9 cellular contexts compared by ENCODE assay signal in genomic region chr16:48558269-48558915, GRCh38. TPM values are rescaled to one million over a fixed set of nuclear protein-coding genes. Genes with fewer than 3 reads are reported as not detected.
A peak's percentile ranks its signal among the peaks of the same experiment; 100 is the strongest.
DNase-seq lines count a peak whose midpoint lies in the region; ATAC-seq and TF ChIP-seq lines count a peak whose summit lies in the region.
"Had no signal": no experiment of that assay in that cellular context is flagged by ENCODE, and none has a peak within 500 bp of the region (broad histone marks: within the 10 kb centered on the region; RNA-seq: fewer than 3 reads in every experiment).

No MANE protein-coding gene starts in this region.

- H2AFZ ChIP-seq in GM23338: no peak overlapping the region

- H3K4me1 Mint-ChIP-seq in GM23338: peaks cover 25% of the 10 kb centered on the region

- H3F3A ChIP-seq in GM23338 (replicated peaks; ENCODE audit: low read depth): no peaks in the 10 kb centered on the region

- TF ChIP-seq CTCF in GM23338 (conservative IDR thresholded peaks at IDR 0.05; ENCODE audit: low read depth in 2 of 2) (no peak), WI38 (IDR thresholded peaks at IDR 0.05; ENCODE audit: low read depth, low read length) (no peak), foreskin fibroblast (IDR thresholded peaks at IDR 0.05; ENCODE audit: low read depth, low read length) (no peak)

- peaks cover 30% of the 10 kb centered on the region for H3K36me3 Mint-ChIP-seq in GM23338 (ENCODE audit: low read depth)

- H3K9me3 Mint-ChIP-seq in GM23338: no peaks in the 10 kb centered on the region

- H3K4me2 ChIP-seq in GM23338: 0 out of 2 replicates have a peak overlapping the region, but pooled peaks have one; percentile 13

- H3K4me3 ChIP-seq in GM23338: no peak overlapping the region
- peak overlapping the region; percentile 44 for H3K4me3 ChIP-seq in WI38 (ENCODE audit: low read depth, low read length)
- peak overlapping the region in 1 of 2 donors; percentile 33 for H3K4me3 ChIP-seq in foreskin fibroblast (ENCODE audit: low read depth in 1 of 2, low read length in 2 of 2)
- no peak overlapping the region for H3K4me3 ChIP-seq in skin epidermis

- H3K27ac Mint-ChIP-seq in GM23338: 0 out of 2 replicates have a peak overlapping the region, but pooled peaks have one; percentile 7

- peaks cover 90% of the 10 kb centered on the region for H3K79me2 ChIP-seq in GM23338 (replicated peaks; ENCODE audit: insufficient read depth)

- no peak overlapping the region for H3K4me3 Mint-ChIP-seq in GM23338

- peaks cover 16% of the 10 kb centered on the region for H3K4me1 ChIP-seq in GM23338 (ENCODE audit: insufficient read depth)

- H3K36me3 ChIP-seq in GM23338 (ENCODE audit: insufficient read depth): no peaks in the 10 kb centered on the region

- no peaks in the 10 kb centered on the region for H3K27me3 Mint-ChIP-seq in GM23338 (ENCODE audit: insufficient read depth, low read depth, poor library complexity)

- no peaks in the 10 kb centered on the region for H3K9me2 ChIP-seq in GM23338 (ENCODE audit: insufficient read depth)

- H4K20me1 ChIP-seq in GM23338 (replicated peaks; ENCODE audit: insufficient read depth): peaks cover 18% of the 10 kb centered on the region

- no peak for DNase-seq in GM23338 (ENCODE audit: low spot score)
- DNase-seq in foreskin fibroblast: peak; percentile 54 to 59
- no peak for DNase-seq in stimulated activated CD8-positive, alpha-beta memory T cell treated with anti-CD3 and anti-CD28 coated beads, Interleukin-4, amount 100 ng/mL, for 48 hours
- no peak for DNase-seq in COR-L47 (lab: John Stamatoyannopoulos, UW)
- DNase-seq in NCI-H2171 treated with DMSO at 0.1 percent for 48 hours (lab: John Stamatoyannopoulos, UW): no peak
- DNase-seq: NCI-H345 had no signal

- ATAC-seq in GM23338 (no peak), SK-N-SH treated with all-trans-retinoic acid at 6 μM for 48 hours (no peak)

- no peaks in the 10 kb centered on the region for H3K27me3 ChIP-seq in GM23338 (ENCODE audit: insufficient read depth)

- H3K27ac ChIP-seq in GM23338 (ENCODE audit: low read depth) (no peak overlapping the region), skin epidermis (peak overlapping the region in 13 of 21 experiments; percentile 8 to 66 (median 43))

TF ChIP-seq in GM23338, 12 proteins besides CTCF, POLR2A, EP300 and RAD21 (continues in another document):
- no peak for TF ChIP-seq EZH2 (IDR thresholded peaks at IDR 0.05; ENCODE audit: low read depth, unreplicated experiment)
- no peak for TF ChIP-seq JUNB (IDR thresholded peaks at IDR 0.05; ENCODE audit: unreplicated experiment)
- no peak for TF ChIP-seq REST (IDR thresholded peaks at IDR 0.05; ENCODE audit: unreplicated experiment)
- TF ChIP-seq ZNF331 (CRISPR knock-in tag; IDR thresholded peaks at IDR 0.05; ENCODE audit: low read depth): no peak
- no peak for TF ChIP-seq EZH2phosphoT487 (IDR thresholded peaks at IDR 0.05; ENCODE audit: unreplicated experiment)
- no peak for TF ChIP-seq CREB1 (CRISPR knock-in tag; IDR thresholded peaks at IDR 0.05; ENCODE audit: low read depth)
- TF ChIP-seq STAT1 (IDR thresholded peaks at IDR 0.05; ENCODE audit: unreplicated experiment): no peak

TF ChIP-seq in SK-N-SH treated with all-trans-retinoic acid at 6 μM for 48 hours, 23 proteins besides CTCF, POLR2A, EP300 and RAD21:
- TF ChIP-seq TSHZ2 (CRISPR knock-in tag; IDR thresholded peaks at IDR 0.05) (no peak), TOX (CRISPR knock-in tag; IDR thresholded peaks at IDR 0.05; ENCODE audit: borderline replicate concordance) (no peak), TCF4 (CRISPR knock-in tag; IDR thresholded peaks at IDR 0.05; ENCODE audit: borderline replicate concordance) (no peak), PATZ1 (CRISPR knock-in tag; IDR thresholded peaks at IDR 0.05; ENCODE audit: borderline replicate concordance) (no peak), ZFP3 (CRISPR knock-in tag; IDR thresholded peaks at IDR 0.05) (no peak), ESRRG (CRISPR knock-in tag; IDR thresholded peaks at IDR 0.05) (no peak), CSRNP3 (CRISPR knock-in tag; IDR thresholded peaks at IDR 0.05) (no peak), ZNF565 (CRISPR knock-in tag; conservative IDR thresholded peaks at IDR 0.05; ENCODE audit: low read depth) (no peak), GLIS3 (CRISPR knock-in tag; IDR thresholded peaks at IDR 0.05) (no peak), BACH2 (CRISPR knock-in tag; IDR thresholded peaks at IDR 0.05; ENCODE audit: borderline replicate concordance) (no peak), ZFP30 (CRISPR knock-in tag; IDR thresholded peaks at IDR 0.05) (no peak), RARB (CRISPR knock-in tag; IDR thresholded peaks at IDR 0.05) (no peak), ZNF8 (CRISPR knock-in tag; IDR thresholded peaks at IDR 0.05) (no peak), PPARA (CRISPR knock-in tag; IDR thresholded peaks at IDR 0.05; ENCODE audit: borderline replicate concordance) (no peak), ZNF70 (CRISPR knock-in tag; IDR thresholded peaks at IDR 0.05) (no peak), ARNTL (CRISPR knock-in tag; IDR thresholded peaks at IDR 0.05; ENCODE audit: borderline replicate concordance, low read depth) (no peak)

RNA-seq across cellular contexts. Expression of gene N4BP1, which starts 51.6 kb away (rescaled TPM):
- total RNA-seq in GM23338 (2014; rRNA removed; shearing (Covaris generic)): 25.7 and 27.3 TPM in 2 replicates
- polyA plus RNA-seq in GM23338 (2016; fragmentation: Nextera tagmentation; extraction: Ambion mirVana): 14.6 and 16.4 TPM in 2 replicates

Comparison
In these comparisons a context has a peak if more than half of its experiments do, and no peak if none do; other contexts are left out.
1. DNase-seq: peak in foreskin fibroblast (2 of 2); none in GM23338 (single experiment), stimulated activated CD8-positive, alpha-beta memory T cell treated with anti-CD3 and anti-CD28 coated beads, Interleukin-4, amount 100 ng/mL, for 48 hours (single experiment), COR-L47 (single experiment) and NCI-H2171 treated with DMSO at 0.1 percent for 48 hours (single experiment).